8 cellular contexts compared by ENCODE assay signal in the genomic region with DNA sequence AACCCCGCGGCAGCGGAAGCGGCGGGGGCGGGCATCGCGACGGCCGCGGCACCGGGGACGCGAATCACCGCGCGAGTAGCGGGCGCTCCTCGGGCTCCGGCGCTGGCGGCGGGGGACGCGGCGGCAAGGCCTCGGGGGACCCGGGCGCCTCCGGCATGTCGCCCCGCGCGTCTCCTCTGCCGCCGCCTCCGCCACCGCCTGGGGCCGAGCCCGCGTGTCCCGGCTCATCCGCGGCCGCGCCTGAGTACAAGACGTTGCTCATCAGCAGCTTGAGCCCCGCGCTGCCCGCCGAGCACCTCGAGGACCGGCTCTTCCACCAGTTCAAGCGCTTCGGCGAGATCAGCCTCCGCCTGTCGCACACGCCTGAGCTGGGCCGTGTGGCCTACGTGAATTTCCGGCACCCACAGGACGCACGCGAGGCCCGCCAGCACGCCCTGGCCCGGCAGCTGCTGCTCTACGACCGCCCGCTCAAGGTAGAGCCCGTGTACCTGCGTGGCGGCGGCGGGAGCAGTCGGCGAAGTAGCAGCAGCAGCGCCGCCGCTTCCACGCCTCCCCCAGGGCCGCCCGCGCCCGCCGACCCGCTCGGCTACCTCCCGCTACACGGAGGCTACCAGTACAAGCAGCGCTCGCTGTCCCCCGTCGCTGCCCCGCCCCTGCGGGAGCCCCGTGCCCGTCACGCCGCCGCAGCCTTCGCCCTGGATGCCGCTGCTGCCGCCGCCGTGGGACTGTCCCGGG. TPM values are rescaled to one million over a fixed set of nuclear protein-coding genes. Genes with fewer than 3 reads are reported as not detected.
A peak's percentile ranks its signal among the peaks of the same experiment; 100 is the strongest.
DNase-seq lines count a peak whose midpoint lies in the region; ATAC-seq and TF ChIP-seq lines count a peak whose summit lies in the region.

No MANE protein-coding gene starts in this region.

- H3K36me3 ChIP-seq in BE2C, result peaks cover 45% of the 10 kb centered on the region
- peaks cover 54 to 64% of the 10 kb centered on the region in 2 donors for H3K36me3 ChIP-seq in muscle layer of duodenum (ENCODE audit: control insufficient read depth in 1 of 2, insufficient read depth in 2 of 2, low read length in 2 of 2)
- peaks cover 6 to 76% (median 47%) of the 10 kb centered on the region in 4 donors for H3K36me3 ChIP-seq in upper lobe of left lung

- no peak for TF ChIP-seq EP300 in upper lobe of left lung (IDR thresholded peaks at IDR 0.05)

- H3K27ac ChIP-seq in muscle layer of duodenum (ENCODE audit: low read length), result no peak overlapping the region
- H3K27ac ChIP-seq in upper lobe of left lung, result peak overlapping the region; percentile 87 to 95 (median 92)

- ATAC-seq in GM19452 (IDR thresholded peaks at IDR 0.05; ENCODE audit: unreplicated experiment) (peak; percentile 22), upper lobe of left lung (ENCODE audit: low FRiP score in 2 of 2) (no peak)

- DNase-seq in BE2C, result peak; percentile 23
- peak; percentile 28 for DNase-seq in HK-2 (ENCODE audit: unreplicated experiment)
- peak; percentile 83 for DNase-seq in activated CD8-positive, alpha-beta memory T cell treated with anti-CD3 and anti-CD28 coated beads for 24 hours
- no peak for DNase-seq in epithelial cell of proximal tubule (ENCODE audit: low read depth)
- DNase-seq in upper lobe of left lung, result peak; percentile 32 to 90
- no peak for DNase-seq in cerebellum (ENCODE audit: low spot score)

- H3K9me3 ChIP-seq in BE2C (no peaks in the 10 kb centered on the region), muscle layer of duodenum (ENCODE audit: control insufficient read depth in 1 of 2, low read length in 2 of 2) (no peaks in the 10 kb centered on the region), upper lobe of left lung (no peaks in the 10 kb centered on the region)

- peak overlapping the region; percentile 68 for H3K4me3 ChIP-seq in BE2C (ENCODE audit: low read depth, low read length)
- H3K4me3 ChIP-seq in epithelial cell of proximal tubule (ENCODE audit: low read depth, low read length), result peak overlapping the region; percentile 72
- H3K4me3 ChIP-seq in muscle layer of duodenum (ENCODE audit: low read depth in 1 of 2, low read length in 2 of 2), result peak overlapping the region; percentile 45 to 68
- H3K4me3 ChIP-seq in upper lobe of left lung, result peak overlapping the region; percentile 64 to 91 (median 82)

- TF ChIP-seq CTCF in BE2C (IDR thresholded peaks at IDR 0.05; ENCODE audit: low read depth, low read length) (no peak), epithelial cell of proximal tubule (conservative IDR thresholded peaks at IDR 0.05; ENCODE audit: low read depth, low read length) (no peak), upper lobe of left lung (IDR thresholded peaks at IDR 0.05) (no peak)

- TF ChIP-seq POLR2A in upper lobe of left lung (IDR thresholded peaks at IDR 0.05), result peak in 1 of 4 donors; percentile 32

- 18% methylated on average over 31 of the region's 109 CpGs; no CpG with 5 or more reads in 1 of the 2 donors for WGBS in upper lobe of left lung, 2 donors

- no peaks in the 10 kb centered on the region; the same call in 1 of the 2 replicates for H3K4me1 ChIP-seq in BE2C
- peaks cover 23 to 57% of the 10 kb centered on the region in 2 donors for H3K4me1 ChIP-seq in muscle layer of duodenum (ENCODE audit: control insufficient read depth in 1 of 2, insufficient read depth in 2 of 2, low read length in 2 of 2)
- peaks cover 60 to 89% (median 65%) of the 10 kb centered on the region in 4 donors for H3K4me1 ChIP-seq in upper lobe of left lung

- H3K27me3 ChIP-seq in BE2C (no peaks in the 10 kb centered on the region), muscle layer of duodenum (ENCODE audit: low read depth, low read length) (no peaks in the 10 kb centered on the region), upper lobe of left lung (no peaks in the 10 kb centered on the region)

RNA-seq across cellular contexts. Expression of gene RBM15B, which starts 0.6 kb away (rescaled TPM):
- polyA plus RNA-seq in BE2C (2012; ENCODE audit: insufficient read depth, insufficient read length, low read depth), result 42.1 TPM
- total RNA-seq in epithelial cell of proximal tubule, result 25.6 and 39.1 TPM in 2 replicates
- 10 to 100 TPM; 22.0 to 39.8 (median 27.2) TPM for total RNA-seq in upper lobe of left lung
- 30.5 TPM for total RNA-seq in cerebellum

RNA-seq across cellular contexts. Expression of gene MANF, which starts 6.6 kb away (rescaled TPM):
- polyA plus RNA-seq in BE2C (2012; ENCODE audit: insufficient read depth, insufficient read length, low read depth), result 114 TPM
- total RNA-seq in epithelial cell of proximal tubule (151 and 265 TPM in 2 replicates), upper lobe of left lung (100 to 1,000 TPM in 1 of 6 donors, 10 to 100 TPM in 5; 19.0 to 102 (median 54.5) TPM), cerebellum (19.3 TPM)

Comparison
In these comparisons a context has a peak if more than half of its experiments do, and no peak if none do; other contexts are left out.
1. DNase-seq: peak in BE2C (single experiment), HK-2 (single experiment), activated CD8-positive, alpha-beta memory T cell treated with anti-CD3 and anti-CD28 coated beads for 24 hours (single experiment) and upper lobe of left lung (2 of 2); none in epithelial cell of proximal tubule (single experiment) and cerebellum (single experiment).
2. Peak in every context shown above with its lines, with median percentiles within 50 percentile points of each other: H3K4me3 ChIP-seq.